In the genomic region with DNA sequence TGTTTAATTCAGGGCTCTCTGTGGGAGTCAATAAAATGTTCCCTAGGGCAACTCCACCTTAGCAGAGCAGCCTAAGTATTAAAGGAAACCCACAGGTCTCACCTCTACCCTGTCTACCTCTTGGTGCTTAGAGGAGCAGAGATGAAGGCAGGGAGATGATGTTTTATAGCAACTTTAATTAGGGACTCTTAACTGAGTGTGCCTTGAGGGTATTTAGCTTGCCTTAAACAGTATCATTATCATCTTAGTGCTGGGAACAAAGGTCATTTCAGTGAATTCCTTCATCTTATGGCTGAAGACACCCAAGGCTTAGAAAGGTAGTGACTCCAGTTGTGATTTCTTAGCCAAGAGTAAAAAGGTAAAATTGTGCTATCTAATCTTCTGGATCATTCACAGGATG, we compare ENCODE assay signal across 1 cellular context.
TF ChIP-seq lines count a peak whose summit lies in the region.

No MANE protein-coding gene starts in this region.

TF ChIP-seq in liver, 16 proteins besides CTCF, POLR2A, EP300 and RAD21 (continued from another document):
- TF ChIP-seq, protein P1, sequence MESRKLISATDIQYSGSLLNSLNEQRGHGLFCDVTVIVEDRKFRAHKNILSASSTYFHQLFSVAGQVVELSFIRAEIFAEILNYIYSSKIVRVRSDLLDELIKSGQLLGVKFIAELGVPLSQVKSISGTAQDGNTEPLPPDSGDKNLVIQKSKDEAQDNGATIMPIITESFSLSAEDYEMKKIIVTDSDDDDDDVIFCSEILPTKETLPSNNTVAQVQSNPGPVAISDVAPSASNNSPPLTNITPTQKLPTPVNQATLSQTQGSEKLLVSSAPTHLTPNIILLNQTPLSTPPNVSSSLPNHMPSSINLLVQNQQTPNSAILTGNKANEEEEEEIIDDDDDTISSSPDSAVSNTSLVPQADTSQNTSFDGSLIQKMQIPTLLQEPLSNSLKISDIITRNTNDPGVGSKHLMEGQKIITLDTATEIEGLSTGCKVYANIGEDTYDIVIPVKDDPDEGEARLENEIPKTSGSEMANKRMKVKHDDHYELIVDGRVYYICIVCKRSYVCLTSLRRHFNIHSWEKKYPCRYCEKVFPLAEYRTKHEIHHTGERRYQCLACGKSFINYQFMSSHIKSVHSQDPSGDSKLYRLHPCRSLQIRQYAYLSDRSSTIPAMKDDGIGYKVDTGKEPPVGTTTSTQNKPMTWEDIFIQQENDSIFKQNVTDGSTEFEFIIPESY (IDR thresholded peaks at IDR 0.05): no peak
- TF ChIP-seq FOXA1 (IDR thresholded peaks at IDR 0.05) (no peak), SP1 (IDR thresholded peaks at IDR 0.05) (no peak), HNF4G (IDR thresholded peaks at IDR 0.05) (no peak), TAF1 (conservative IDR thresholded peaks at IDR 0.05) (no peak), FOXA2 (IDR thresholded peaks at IDR 0.05) (no peak)
- TF ChIP-seq, protein P2, sequence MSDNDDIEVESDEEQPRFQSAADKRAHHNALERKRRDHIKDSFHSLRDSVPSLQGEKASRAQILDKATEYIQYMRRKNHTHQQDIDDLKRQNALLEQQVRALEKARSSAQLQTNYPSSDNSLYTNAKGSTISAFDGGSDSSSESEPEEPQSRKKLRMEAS (IDR thresholded peaks at IDR 0.05): no peak
- TF ChIP-seq, protein P3, sequence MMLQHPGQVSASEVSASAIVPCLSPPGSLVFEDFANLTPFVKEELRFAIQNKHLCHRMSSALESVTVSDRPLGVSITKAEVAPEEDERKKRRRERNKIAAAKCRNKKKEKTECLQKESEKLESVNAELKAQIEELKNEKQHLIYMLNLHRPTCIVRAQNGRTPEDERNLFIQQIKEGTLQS (IDR thresholded peaks at IDR 0.05): no peak
TF ChIP-seq in liver: peak in this region for 0.
